Comparison of ENCODE assay signal across 1 cellular context in genomic region chr9:95516736-95517558, GRCh38.
TF ChIP-seq lines count a peak whose summit lies in the region.

Gene PTCH1 (minus strand): TSS chr9:95516971.

TF ChIP-seq in HepG2, 621 proteins besides CTCF, POLR2A, EP300 and RAD21 (continued from another document):
- TF ChIP-seq ZNF512B (CRISPR knock-in tag; IDR thresholded peaks at IDR 0.05; ENCODE audit: borderline replicate concordance), result peak; percentile 74; the same call in 1 of the 2 replicates
- peak; percentile 28 for TF ChIP-seq HNRNPLL (IDR thresholded peaks at IDR 0.05; ENCODE audit: low read depth, low read length, poor library complexity, severe bottlenecking)
- TF ChIP-seq UBTF (CRISPR knock-in tag; IDR thresholded peaks at IDR 0.05), result peak; percentile 12; the same call in 1 of the 2 replicates
- TF ChIP-seq PATZ1 (CRISPR knock-in tag; IDR thresholded peaks at IDR 0.05), result peak; percentile 33; the same call in 1 of the 2 replicates
- 0 out of 2 replicates have a peak, but pooled peaks have one; percentile 12 for TF ChIP-seq MED1 (CRISPR knock-in tag; IDR thresholded peaks at IDR 0.05)
TF ChIP-seq in HepG2: peak in this region for 30.
